ENCODE assay signal across 8 cellular contexts in genomic region chr15:50765202-50765967, GRCh38.
DNase-seq lines count a peak whose midpoint lies in the region; ATAC-seq, FAIRE-seq and TF ChIP-seq lines count a peak whose summit lies in the region.

Gene SPPL2A (minus strand): TSS chr15:50765706. CDS start chr15:50765533, 173 bp downstream.

- peak; percentile 77 for DNase-seq in GM18507 (ENCODE audit: extremely low spot score, insufficient read length, low read depth)
- peak; percentile 32 for DNase-seq in NCI-H2029 (lab: John Stamatoyannopoulos, UW)
- peak; percentile 64 for DNase-seq in T-helper 9 cell
- peak; percentile 48 for DNase-seq in astrocyte of the cerebellum (ENCODE audit: low read depth)
- peak; percentile 44 to 76 for DNase-seq in hippocampal formation (lab: John Stamatoyannopoulos, UW)
- DNase-seq in retinal pigment epithelial cell (ENCODE audit: low read depth), result no peak
- DNase-seq in middle frontal gyrus (ENCODE audit: extremely low spot score, low spot score), result no peak

- ATAC-seq in HG02970 (IDR thresholded peaks at IDR 0.05; ENCODE audit: low FRiP score, unreplicated experiment), result peak; percentile 88

- H3K4me3 ChIP-seq in astrocyte of the cerebellum (ENCODE audit: low read depth, low read length) (peak within 1 kb of the TSS; percentile 58), retinal pigment epithelial cell (ENCODE audit: low read length) (peak within 1 kb of the TSS; percentile 89)

- in situ Hi-C loops in astrocyte of the cerebellum (cut with HindIII; ENCODE audit: low sequenced_read_pairs), result no loop called here

- peak; percentile 50 for FAIRE-seq in GM18507 (lab: Jason Lieb, UNC)

- TF ChIP-seq CTCF in astrocyte of the cerebellum (IDR thresholded peaks at IDR 0.05; ENCODE audit: low read depth, low read length, missing control alignments), result no peak
- TF ChIP-seq CTCF in retinal pigment epithelial cell (conservative IDR thresholded peaks at IDR 0.05; ENCODE audit: low read depth, low read length), result no peak

Comparison
In these comparisons a context has a peak if more than half of its experiments do, and no peak if none do; other contexts are left out.
1. DNase-seq: peak in GM18507 (single experiment), NCI-H2029 (single experiment), T-helper 9 cell (single experiment), astrocyte of the cerebellum (single experiment) and hippocampal formation (2 of 2); none in retinal pigment epithelial cell (single experiment) and middle frontal gyrus (single experiment).